In genomic region chr15:56733131-56734012, GRCh38 we compare ENCODE assay signal across 1 cellular context.
A peak's percentile ranks its signal among the peaks of the same experiment; 100 is the strongest.
TF ChIP-seq lines count a peak whose summit lies in the region.

ZNF280D (minus strand) TSS chr15:56733509; CDS start chr15:56707109, 26,400 bp downstream.

TF ChIP-seq in HepG2, 621 proteins besides CTCF, POLR2A, EP300 and RAD21 (continued from another document and continues in another):
- TF ChIP-seq SNAPC4 (CRISPR knock-in tag; IDR thresholded peaks at IDR 0.05) (no peak), SIN3B (IDR thresholded peaks at IDR 0.05; ENCODE audit: low read length) (no peak), ZNF333 (CRISPR knock-in tag; IDR thresholded peaks at IDR 0.05; ENCODE audit: borderline replicate concordance) (no peak), MTERF4 (CRISPR knock-in tag; IDR thresholded peaks at IDR 0.05) (no peak; the same call in 1 of the 2 replicates), ZMYM3 (CRISPR knock-in tag; IDR thresholded peaks at IDR 0.05) (no peak), ARNTL (CRISPR knock-in tag; IDR thresholded peaks at IDR 0.05) (no peak), HMG20B (CRISPR knock-in tag; conservative IDR thresholded peaks at IDR 0.05) (no peak), ZFP37 (CRISPR knock-in tag; IDR thresholded peaks at IDR 0.05; ENCODE audit: borderline replicate concordance) (no peak), PRMT3 (CRISPR knock-in tag; IDR thresholded peaks at IDR 0.05; ENCODE audit: borderline replicate concordance, low read depth) (no peak; the same call in 1 of the 2 replicates), GRHL1 (CRISPR knock-in tag; conservative IDR thresholded peaks at IDR 0.05) (no peak), ATF2 (CRISPR knock-in tag; IDR thresholded peaks at IDR 0.05) (no peak), MNT (IDR thresholded peaks at IDR 0.05) (no peak), ZNF547 (CRISPR knock-in tag; IDR thresholded peaks at IDR 0.05) (peak; percentile 93), SIN3A (IDR thresholded peaks at IDR 0.05; ENCODE audit: borderline replicate concordance, low read depth, low read length) (no peak), ZNF776 (CRISPR knock-in tag; IDR thresholded peaks at IDR 0.05) (peak; percentile 67; the same call in 1 of the 2 replicates), ZNF224 (CRISPR knock-in tag; IDR thresholded peaks at IDR 0.05) (peak; percentile 77; the same call in 1 of the 2 replicates), ZNF580 (CRISPR knock-in tag; IDR thresholded peaks at IDR 0.05; ENCODE audit: borderline replicate concordance, low read depth) (peak; percentile 57; the same call in 1 of the 2 replicates), ZNF335 (CRISPR knock-in tag; IDR thresholded peaks at IDR 0.05) (no peak), PLSCR1 (CRISPR knock-in tag; IDR thresholded peaks at IDR 0.05; ENCODE audit: borderline replicate concordance) (no peak), ZNF44 (CRISPR knock-in tag; IDR thresholded peaks at IDR 0.05) (no peak), CEBPB (IDR thresholded peaks at IDR 0.05; ENCODE audit: borderline replicate concordance, low read depth, low read length) (no peak), NONO (IDR thresholded peaks at IDR 0.05) (no peak), NONO (CRISPR knock-in tag; conservative IDR thresholded peaks at IDR 0.05) (0 out of 2 replicates have a peak, but pooled peaks have one; percentile 59), GMEB2 (CRISPR knock-in tag; IDR thresholded peaks at IDR 0.05; ENCODE audit: low read depth) (no peak; the same call in 1 of the 2 replicates), PHF21A (CRISPR knock-in tag; IDR thresholded peaks at IDR 0.05) (no peak), RCOR2 (CRISPR knock-in tag; IDR thresholded peaks at IDR 0.05) (no peak; the same call in 1 of the 2 replicates), KLF16 (CRISPR knock-in tag; IDR thresholded peaks at IDR 0.05) (peak; percentile 26 to 84; a peak in 1 of 4 replicates), ZNF597 (CRISPR knock-in tag; IDR thresholded peaks at IDR 0.05) (no peak), IKZF1 (IDR thresholded peaks at IDR 0.05) (no peak), TCF12 (IDR thresholded peaks at IDR 0.05) (no peak), TCF12 (CRISPR knock-in tag; IDR thresholded peaks at IDR 0.05) (no peak), TBX3 (IDR thresholded peaks at IDR 0.05; ENCODE audit: borderline replicate concordance) (no peak), CEBPZ (IDR thresholded peaks at IDR 0.05; ENCODE audit: low read length) (no peak), NFATC3 (CRISPR knock-in tag; IDR thresholded peaks at IDR 0.05) (no peak), ESRRA (CRISPR knock-in tag; IDR thresholded peaks at IDR 0.05; ENCODE audit: low read depth) (no peak), ZSCAN12 (CRISPR knock-in tag; IDR thresholded peaks at IDR 0.05) (no peak), MAX (IDR thresholded peaks at IDR 0.05) (peak; percentile 98), MTF2 (CRISPR knock-in tag; IDR thresholded peaks at IDR 0.05; ENCODE audit: borderline replicate concordance) (no peak), TEAD3 (CRISPR knock-in tag; optimal IDR thresholded peaks at IDR 0.05; ENCODE audit: borderline replicate concordance) (no peak), GLI4 (CRISPR knock-in tag; IDR thresholded peaks at IDR 0.05; ENCODE audit: borderline replicate concordance) (no peak; the same call in 1 of the 2 replicates), ZNF703 (CRISPR knock-in tag; IDR thresholded peaks at IDR 0.05; ENCODE audit: borderline replicate concordance) (no peak), NR2C2 (CRISPR knock-in tag; IDR thresholded peaks at IDR 0.05; ENCODE audit: borderline replicate concordance) (0 out of 2 replicates have a peak, but pooled peaks have one; percentile 38), ZNF879 (CRISPR knock-in tag; IDR thresholded peaks at IDR 0.05) (0 out of 2 replicates have a peak, but pooled peaks have one; percentile 47)
